Comparison of ENCODE assay signal across 10 cellular contexts in the genomic region with DNA sequence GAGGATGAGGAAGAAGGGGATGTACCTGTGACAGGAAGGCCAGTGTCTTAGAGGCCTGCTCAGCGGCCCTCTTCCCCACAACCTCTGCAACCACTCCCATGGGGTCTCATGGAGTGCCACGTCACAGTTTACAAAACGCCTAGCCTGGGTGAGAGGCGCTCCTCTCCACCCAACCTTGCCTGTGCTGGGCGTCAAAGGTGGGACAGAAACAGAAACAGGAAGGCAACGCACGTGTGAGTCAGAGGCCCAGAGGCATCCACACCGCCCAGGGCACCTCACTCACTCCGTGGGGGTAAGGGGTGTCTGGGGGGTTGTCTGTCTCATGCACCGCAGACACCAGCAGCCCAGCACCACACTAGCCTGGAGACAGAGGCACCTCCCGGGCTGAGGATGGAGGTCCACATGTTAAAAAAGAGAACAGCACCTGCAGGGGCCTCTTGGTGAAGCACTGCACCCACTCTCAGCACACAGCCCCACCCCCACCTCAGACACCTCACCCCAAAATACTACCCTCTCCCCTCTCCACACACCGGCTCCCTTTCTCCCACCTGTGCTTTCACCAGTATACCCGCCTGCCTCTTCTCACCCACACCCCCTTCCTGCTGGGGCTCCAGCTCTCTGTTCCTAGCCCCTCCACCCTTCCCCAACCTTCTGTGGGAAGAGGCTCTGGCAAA. TPM values are rescaled to one million over a fixed set of nuclear protein-coding genes. Genes with fewer than 3 reads are reported as not detected.
DNase-seq lines count a peak whose midpoint lies in the region; ATAC-seq, FAIRE-seq and TF ChIP-seq lines count a peak whose summit lies in the region.
"Had no signal": no experiment of that assay in that cellular context is flagged by ENCODE, and none has a peak within 500 bp of the region (broad histone marks: within the 10 kb centered on the region; RNA-seq: fewer than 3 reads in every experiment).

No MANE protein-coding gene starts in this region.

- peak overlapping the region; percentile 55 for H3K9ac ChIP-seq in neuronal stem cell (ENCODE audit: low read depth, low read length, poor library complexity)

- H2BK15ac ChIP-seq in neuronal stem cell (ENCODE audit: low read length) = peak overlapping the region; percentile 21

- H3K79me1 ChIP-seq in neuronal stem cell (ENCODE audit: low read depth, low read length) = peaks cover 16% of the 10 kb centered on the region

- H3K4me2 ChIP-seq in neuronal stem cell (ENCODE audit: insufficient read depth, low read length, poor library complexity, severe bottlenecking) = no peak overlapping the region

- peaks cover 8 to 79% of the 10 kb centered on the region in 2 donors for H3K36me3 ChIP-seq in neuronal stem cell (replicated peaks in 1 of 2; ENCODE audit: control insufficient read depth in 2 of 2, insufficient read depth in 2 of 2, low read length in 2 of 2)
- H3K36me3 ChIP-seq: gastrocnemius medialis had no signal

- H3K23ac ChIP-seq in neuronal stem cell (ENCODE audit: low read depth, low read length, poor library complexity) = peak overlapping the region; percentile 11

- peak; percentile 92 for FAIRE-seq in GM12892 (lab: Jason Lieb, UNC)
- FAIRE-seq: K562 had no signal

- H3K4ac ChIP-seq in neuronal stem cell (ENCODE audit: low read length) = peak overlapping the region; percentile 4

- H2BK12ac ChIP-seq in neuronal stem cell (ENCODE audit: low read length) = no peak overlapping the region

- H2AK5ac ChIP-seq in neuronal stem cell (ENCODE audit: low read depth, low read length) = peak overlapping the region; percentile 71

- no peak overlapping the region for H2AFZ ChIP-seq in neuronal stem cell (ENCODE audit: low read length)

- H2BK5ac ChIP-seq in neuronal stem cell (ENCODE audit: low read length) = peak overlapping the region; percentile 19

- H4K8ac ChIP-seq in neuronal stem cell (ENCODE audit: low read depth, low read length) = no peak overlapping the region

- H3K27me3 ChIP-seq in neuronal stem cell (ENCODE audit: control insufficient read depth in 3 of 3, insufficient read depth in 3 of 3, low read depth in 1 of 3, low read length in 3 of 3) = no peaks in the 10 kb centered on the region
- H3K27me3 ChIP-seq: gastrocnemius medialis had no signal

- no peak overlapping the region for H4K91ac ChIP-seq in neuronal stem cell (ENCODE audit: low read depth, low read length, poor library complexity)

- peaks cover 0 to 18% of the 10 kb centered on the region in 2 donors for H3K4me1 ChIP-seq in neuronal stem cell (ENCODE audit: control insufficient read depth in 2 of 2, insufficient read depth in 1 of 2, low read depth in 1 of 2, low read length in 2 of 2)

- peak overlapping the region; percentile 63 for H3K14ac ChIP-seq in neuronal stem cell (ENCODE audit: low read length)

- DNase-seq in GM12892 (ENCODE audit: insufficient read length) (peak; percentile 61), neuronal stem cell (ENCODE audit: low spot score) (no peak)
- DNase-seq in activated CD4-positive, alpha-beta T cell treated with anti-CD3 and anti-CD28 coated beads, Interleukin-2, amount 50 U/mL, for 1 hour = peak; percentile 6
- no peak for DNase-seq in NK-92 treated with Interleukin-12 subunit alpha and Interleukin-12 subunit beta, amount 100 ng/mL, for 24 hours (lab: John Stamatoyannopoulos, UW)

- H2BK120ac ChIP-seq in neuronal stem cell (ENCODE audit: low read depth, low read length) = no peak overlapping the region

- ATAC-seq in HG02759 (IDR thresholded peaks at IDR 0.05; ENCODE audit: unreplicated experiment) = peak; percentile 59
- no peak for ATAC-seq in HG03135 (IDR thresholded peaks at IDR 0.05; ENCODE audit: unreplicated experiment)
- no peak for ATAC-seq in GM19397 (IDR thresholded peaks at IDR 0.05; ENCODE audit: unreplicated experiment)
- no peak for ATAC-seq in HG03469 (IDR thresholded peaks at IDR 0.05; ENCODE audit: unreplicated experiment)

- H3K27ac ChIP-seq in neuronal stem cell (replicated peaks; ENCODE audit: low read length) = no peak overlapping the region
- H3K27ac ChIP-seq: gastrocnemius medialis had no signal

- no peak overlapping the region for H3K4me3 ChIP-seq in neuronal stem cell (ENCODE audit: low read length in 2 of 2)
- H3K4me3 ChIP-seq: K562 had no signal

- H3K18ac ChIP-seq in neuronal stem cell (ENCODE audit: low read length) = no peak overlapping the region

- no CpG with 5 or more reads among the region's 13 CpGs for WGBS in neuronal stem cell (ENCODE audit: extremely low coverage in 2 of 2, insufficient read length in 2 of 2, insufficient replicate concordance in 1 of 2), 2 donors

- TF ChIP-seq POLR2A in GM12892 (IDR thresholded peaks at IDR 0.05; ENCODE audit: low read depth, low read length) = no peak

- no peaks in the 10 kb centered on the region for H3K9me3 ChIP-seq in neuronal stem cell (replicated peaks in 1 of 2; ENCODE audit: control insufficient read depth in 2 of 2, insufficient read depth in 1 of 2, low read depth in 1 of 2, low read length in 2 of 2)
- H3K9me3 ChIP-seq: gastrocnemius medialis had no signal

RNA-seq across cellular contexts. Expression of gene CALML4, which starts 4.7 kb away (rescaled TPM):
- polyA plus RNA-seq in GM12892 (2012; ENCODE audit: missing spikeins) = 6.8 TPM
- 26.8 TPM for polyA plus RNA-seq in neuronal stem cell (2013, experiment 1 of 2)
- 28.4 TPM for polyA plus RNA-seq in neuronal stem cell (2013, experiment 2 of 2)

RNA-seq across cellular contexts. Expression of gene CLN6, which starts 19.7 kb away (rescaled TPM):
- polyA plus RNA-seq in GM12892 (2012; ENCODE audit: missing spikeins) = 27.6 TPM
- polyA plus RNA-seq in neuronal stem cell (2013, experiment 1 of 2) = 19.2 TPM
- 19.5 TPM for polyA plus RNA-seq in neuronal stem cell (2013, experiment 2 of 2)

Comparison
In these comparisons a context has a peak if more than half of its experiments do, and no peak if none do; other contexts are left out.
1. DNase-seq: peak in GM12892 (single experiment) and activated CD4-positive, alpha-beta T cell treated with anti-CD3 and anti-CD28 coated beads, Interleukin-2, amount 50 U/mL, for 1 hour (single experiment); none in neuronal stem cell (single experiment) and NK-92 treated with Interleukin-12 subunit alpha and Interleukin-12 subunit beta, amount 100 ng/mL, for 24 hours (single experiment).